ENCODE assay signal across 2 cellular contexts in genomic region chr7:73323434-73324080, GRCh38.
TF ChIP-seq lines count a peak whose summit lies in the region.

No MANE protein-coding gene starts in this region.

TF ChIP-seq in HCT116, 20 proteins besides CTCF, POLR2A, EP300 and RAD21:
- 0 out of 2 replicates have a peak, but pooled peaks have one; percentile 1 for TF ChIP-seq CBX3 (IDR thresholded peaks at IDR 0.05; ENCODE audit: low read depth)

TF ChIP-seq in K562, 482 proteins besides CTCF, POLR2A, EP300 and RAD21:
- TF ChIP-seq ZNF121 (CRISPR knock-in tag; conservative IDR thresholded peaks at IDR 0.05) (peak; percentile 50; the same call in 1 of the 2 replicates), C11orf30 (IDR thresholded peaks at IDR 0.05; ENCODE audit: low read depth) (peak; percentile 55), ZNF316 (IDR thresholded peaks at IDR 0.05) (peak; percentile 61), MAFG (tag; conservative IDR thresholded peaks at IDR 0.05) (peak; percentile 29)
